Comparison of ENCODE assay signal across 25 cellular contexts in the genomic region with DNA sequence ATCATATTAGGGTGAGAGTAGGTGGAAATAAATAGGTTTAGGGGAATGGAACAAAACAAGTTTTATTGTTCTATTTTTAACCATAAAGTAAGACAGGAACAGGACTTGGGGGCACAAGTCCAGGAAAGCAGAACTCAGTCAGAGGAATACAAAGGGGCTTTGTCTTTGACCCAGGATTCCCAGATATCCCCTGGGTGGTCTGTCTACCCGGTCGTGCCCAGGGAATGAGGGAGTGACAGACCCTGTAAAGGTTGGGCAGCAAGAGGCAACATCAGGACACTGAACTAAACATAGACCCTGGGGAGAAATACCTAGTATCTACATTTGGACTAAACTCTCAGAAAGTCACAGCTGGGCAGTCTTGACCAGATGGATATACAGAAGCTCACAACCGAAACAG. TPM values are rescaled to one million over a fixed set of nuclear protein-coding genes. Genes with fewer than 3 reads are reported as not detected.
"Had no signal": no experiment of that assay in that cellular context is flagged by ENCODE, and none has a peak within 500 bp of the region (broad histone marks: within the 10 kb centered on the region; RNA-seq: fewer than 3 reads in every experiment).

No MANE protein-coding gene starts in this region.

- ATAC-seq: Panc1, PC-3, SK-N-SH treated with all-trans-retinoic acid at 6 μM for 48 hours had no signal

- H3K27ac ChIP-seq: RWPE1 had no signal

- DNase-seq: KBM-7; MV-4-11; NCI-H1048; NCI-H1105; NCI-H1417; NCI-H1436 treated with DMSO at 0.1 percent for 48 hours; NCI-H1694; NCI-H187 treated with DMSO at 0.1 percent for 48 hours; NCI-H2029 treated with DMSO at 0.1 percent for 48 hours; NCI-H2171 treated with DMSO at 0.1 percent for 48 hours; NCI-H345; NCI-H446 treated with DMSO at 0.1 percent for 48 hours; NCI-H510A treated with DMSO at 0.1 percent for 48 hours; NCI-H69; NCI-H774; NK-92 treated with Interleukin-12 subunit alpha and Interleukin-12 subunit beta, amount 100 ng/mL, for 24 hours; PC-3; SHP77 had no signal

RNA-seq across cellular contexts. Expression of gene PTCHD1, which starts 50.6 kb away (rescaled TPM):
- total RNA-seq: HT-29, LHCN-M2, MCF 10A, OCI-LY7, PC-3 had no signal
